ENCODE assay signal across 16 cellular contexts in the genomic region with DNA sequence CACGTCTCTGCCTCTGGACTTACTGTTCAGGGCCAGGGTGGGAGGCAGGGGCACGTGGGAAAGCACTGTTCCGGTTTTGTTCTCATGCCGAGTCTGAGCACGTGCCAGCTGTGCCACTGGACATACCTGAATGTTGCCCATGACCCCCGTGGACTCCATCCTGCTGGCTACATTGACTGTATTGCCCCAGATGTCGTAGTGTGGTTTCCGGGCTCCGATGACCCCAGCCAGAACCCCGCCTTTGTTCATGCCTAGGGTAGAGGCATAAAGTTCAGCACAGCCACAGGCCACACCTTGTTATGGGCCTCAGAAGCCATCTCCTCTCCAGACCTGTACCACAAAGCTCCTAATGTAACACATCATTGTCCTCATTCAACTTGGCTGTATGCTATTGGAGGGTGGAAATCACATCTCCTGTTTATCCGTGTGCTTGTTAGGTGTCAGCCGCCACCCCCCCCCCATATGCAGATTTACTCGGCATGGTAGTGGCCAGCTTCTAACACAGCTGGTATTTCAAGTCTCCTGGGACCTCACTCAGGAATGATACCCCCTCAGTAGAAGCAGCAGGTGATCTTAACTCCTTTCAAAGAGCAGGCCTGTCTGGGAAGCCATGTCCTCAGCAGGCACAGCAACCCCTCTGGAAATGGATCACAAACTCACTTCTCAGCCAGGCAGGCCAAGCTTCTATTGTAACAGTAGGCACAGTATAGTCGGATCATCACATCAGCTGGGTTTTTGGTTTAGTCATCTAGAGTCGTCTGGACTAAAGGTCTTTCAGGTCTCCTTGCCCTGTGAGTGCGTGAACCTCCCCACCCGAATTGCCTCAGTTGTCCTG. TPM values are rescaled to one million over a fixed set of nuclear protein-coding genes. Genes with fewer than 3 reads are reported as not detected.
DNase-seq lines count a peak whose midpoint lies in the region; ATAC-seq and TF ChIP-seq lines count a peak whose summit lies in the region.
"Had no signal": no experiment of that assay in that cellular context is flagged by ENCODE, and none has a peak within 500 bp of the region (broad histone marks: within the 10 kb centered on the region; RNA-seq: fewer than 3 reads in every experiment).

No MANE protein-coding gene starts in this region.

- DNase-seq in BE2C (no peak), GM13976 (ENCODE audit: low spot score) (peak; percentile 34), adrenal gland (peak in 4 of 7 donors; percentile 5 to 46 (median 13)), mesendoderm (peak; percentile 56), trophoblast cell (no peak), foreskin keratinocyte (no peak), NCI-H1417 treated with DMSO at 0.1 percent for 48 hours (lab: John Stamatoyannopoulos, UW) (no peak)
- DNase-seq: activated B cell treated with CpG ODN at 0.5 μM for 24 hours; activated T-cell treated with anti-CD3 and anti-CD28 coated beads, Interleukin-2, amount 50 U/mL, for 1 hour; naive B cell; retina; stimulated activated CD4-positive, alpha-beta T cell treated with anti-CD3 and anti-CD28 coated beads, Interleukin-4, amount 100 ng/mL, for 24 hours; stimulated activated naive CD4-positive, alpha-beta T cell had no signal

- H2BK12ac ChIP-seq in trophoblast cell (ENCODE audit: low read length), result no peak overlapping the region

- H3K4me2 ChIP-seq in mesendoderm (ENCODE audit: low read length) (no peak overlapping the region), trophoblast cell (ENCODE audit: low read length) (no peak overlapping the region)
- H3K4me2 ChIP-seq: BLaER1 had no signal

- no peak overlapping the region for H3K4ac ChIP-seq in mesendoderm (ENCODE audit: low read depth, low read length)
- H3K4ac ChIP-seq in trophoblast cell (ENCODE audit: low read depth, low read length), result no peak overlapping the region

- H2BK120ac ChIP-seq in mesendoderm (ENCODE audit: low read depth, low read length) (no peak overlapping the region), trophoblast cell (ENCODE audit: insufficient read depth, low read length, poor library complexity) (no peak overlapping the region)

- no peaks in the 10 kb centered on the region for H3K9me3 ChIP-seq in BE2C
- H3K9me3 ChIP-seq in adrenal gland (replicated peaks in 1 of 3), result no peaks in the 10 kb centered on the region
- no peaks in the 10 kb centered on the region for H3K9me3 ChIP-seq in trophoblast cell (ENCODE audit: insufficient read depth, low read depth, low read length)
- H3K9me3 ChIP-seq: BLaER1 had no signal

- intact Hi-C loops in adrenal gland (cut with DNase I), result no loop called here

- H4K5ac ChIP-seq in mesendoderm (ENCODE audit: low read length), result no peak overlapping the region

- no peak overlapping the region for H4K91ac ChIP-seq in trophoblast cell (ENCODE audit: low read depth, low read length)

- 93 to 95% (median 94%) methylated on average over 16 to 17 of the region's 17 CpGs for WGBS in adrenal gland, 4 donors
- no CpG with 5 or more reads among the region's 17 CpGs for WGBS in mesendoderm (ENCODE audit: extremely low coverage, insufficient coverage, low lambda C conversion rate)
- no CpG with 5 or more reads among the region's 17 CpGs for WGBS in trophoblast cell (ENCODE audit: extremely low coverage, insufficient coverage, insufficient read length)

- H4K12ac ChIP-seq in trophoblast cell (ENCODE audit: low read depth, low read length), result no peak overlapping the region

- H3K27ac ChIP-seq in adrenal gland (no peak overlapping the region), mesendoderm (ENCODE audit: low read depth, low read length) (no peak overlapping the region), trophoblast cell (ENCODE audit: low read depth, low read length) (no peak overlapping the region), foreskin keratinocyte (no peak overlapping the region)
- H3K27ac ChIP-seq: BLaER1 had no signal

- H3K79me2 ChIP-seq in mesendoderm (ENCODE audit: control insufficient read depth, insufficient read depth, low read length) (no peaks in the 10 kb centered on the region), trophoblast cell (ENCODE audit: control insufficient read depth, insufficient read depth, low read length, poor library complexity) (no peaks in the 10 kb centered on the region)

- H3K9ac ChIP-seq in mesendoderm (ENCODE audit: low read length) (no peak overlapping the region), trophoblast cell (ENCODE audit: low read length) (no peak overlapping the region)
- H3K9ac ChIP-seq: BLaER1 had no signal

- no peak overlapping the region for H3K4me3 ChIP-seq in BE2C (ENCODE audit: low read depth, low read length)
- no peak overlapping the region for H3K4me3 ChIP-seq in adrenal gland
- H3K4me3 ChIP-seq in mesendoderm (ENCODE audit: low read length), result no peak overlapping the region
- no peak overlapping the region for H3K4me3 ChIP-seq in trophoblast cell (ENCODE audit: low read depth, low read length)
- H3K4me3 ChIP-seq: BLaER1, dorsolateral prefrontal cortex had no signal

- TF ChIP-seq POLR2A in adrenal gland (IDR thresholded peaks at IDR 0.05), result no peak

- peak overlapping the region; percentile 27 for H3K56ac ChIP-seq in mesendoderm (ENCODE audit: low read length)

- no peak overlapping the region for H4K8ac ChIP-seq in mesendoderm (ENCODE audit: low read depth, low read length)
- H4K8ac ChIP-seq in trophoblast cell (ENCODE audit: low read depth, low read length), result no peak overlapping the region

- H2AK5ac ChIP-seq in mesendoderm (ENCODE audit: low read length) (no peak overlapping the region), trophoblast cell (ENCODE audit: low read length) (no peak overlapping the region)

- H3K36me3 ChIP-seq in BE2C (peaks cover 67% of the 10 kb centered on the region), adrenal gland (replicated peaks in 1 of 2) (peaks cover 0 to 33% of the 10 kb centered on the region in 2 donors), mesendoderm (ENCODE audit: control insufficient read depth, insufficient read depth, low read length) (peaks cover 15% of the 10 kb centered on the region), trophoblast cell (ENCODE audit: control insufficient read depth in 1 of 2, insufficient read depth in 2 of 2, low read length in 2 of 2) (peaks cover 38 to 50% of the 10 kb centered on the region in 2 experiments)

- H2BK15ac ChIP-seq in mesendoderm (replicated peaks; ENCODE audit: low read depth), result no peak overlapping the region

- no peak for ATAC-seq in foreskin keratinocyte
- ATAC-seq in HG03139 (IDR thresholded peaks at IDR 0.05; ENCODE audit: unreplicated experiment), result no peak

- H3K23ac ChIP-seq in mesendoderm (ENCODE audit: low read length) (peak overlapping the region; percentile 25), trophoblast cell (ENCODE audit: low read length) (no peak overlapping the region)

- TF ChIP-seq CTCF in BE2C (IDR thresholded peaks at IDR 0.05; ENCODE audit: low read depth, low read length) (0 out of 2 replicates have a peak, but pooled peaks have one; percentile 3), GM13976 (IDR thresholded peaks at IDR 0.05; ENCODE audit: borderline replicate concordance, control extremely low read depth, extremely low read depth, insufficient read depth, missing control alignments) (no peak), adrenal gland (IDR thresholded peaks at IDR 0.05) (no peak), foreskin keratinocyte (conservative IDR thresholded peaks at IDR 0.05) (no peak)

- H3K27me3 ChIP-seq in BE2C (no peaks in the 10 kb centered on the region), adrenal gland (no peaks in the 10 kb centered on the region), mesendoderm (ENCODE audit: insufficient read depth, low read length, poor library complexity) (no peaks in the 10 kb centered on the region), trophoblast cell (ENCODE audit: insufficient read depth, low read length) (no peaks in the 10 kb centered on the region), foreskin keratinocyte (no peaks in the 10 kb centered on the region)
- H3K27me3 ChIP-seq: BLaER1, dorsolateral prefrontal cortex had no signal

- in situ Hi-C loops in GM13976 (cut with MboI; ENCODE audit: low sequenced_read_pairs, unreplicated experiment), result loop anchor here (10.0 kb wide), 1 partner anchor 206 kb away; no protein-coding TSS in a partner anchor

- H3K18ac ChIP-seq in mesendoderm (ENCODE audit: low read length) (no peak overlapping the region), trophoblast cell (ENCODE audit: low read length) (no peak overlapping the region)

- H2BK5ac ChIP-seq in mesendoderm (ENCODE audit: low read length) (no peak overlapping the region), trophoblast cell (ENCODE audit: low read depth, low read length, poor library complexity) (no peak overlapping the region)

- H3K4me1 ChIP-seq in BE2C (no peaks in the 10 kb centered on the region), adrenal gland (replicated peaks in 1 of 2) (peaks cover 8 to 20% of the 10 kb centered on the region in 2 donors), mesendoderm (ENCODE audit: control insufficient read depth, low read depth, low read length) (peaks cover 6% of the 10 kb centered on the region), trophoblast cell (ENCODE audit: control insufficient read depth in 1 of 2, insufficient read depth in 2 of 2, low read length in 2 of 2) (peaks cover 0 to 2% of the 10 kb centered on the region in 2 experiments), foreskin keratinocyte (no peaks in the 10 kb centered on the region)

- H2AFZ ChIP-seq in trophoblast cell (ENCODE audit: insufficient read depth, low read length, poor library complexity), result no peak overlapping the region

- H3K14ac ChIP-seq in trophoblast cell (ENCODE audit: low read length), result no peak overlapping the region

- H3K79me1 ChIP-seq in mesendoderm (ENCODE audit: low read length), result peaks cover 2% of the 10 kb centered on the region
- H3K79me1 ChIP-seq in trophoblast cell (ENCODE audit: low read length), result no peaks in the 10 kb centered on the region

RNA-seq across cellular contexts. Expression of gene CENPO, which starts 27.6 kb away (rescaled TPM):
- polyA plus RNA-seq in BE2C (2012; ENCODE audit: insufficient read depth, insufficient read length, low read depth), result 11.8 TPM
- total RNA-seq in adrenal gland, result 10 to 100 TPM in 4 of 8 donors, 1 to 10 TPM in 4; 6.6 to 12.7 (median 9.8) TPM
- 1 to 10 TPM; 2.6 to 9.5 (median 3.1) TPM for polyA plus RNA-seq in adrenal gland
- polyA plus RNA-seq in mesendoderm (2013, experiment 1 of 2), result 36.1 TPM
- polyA plus RNA-seq in mesendoderm (2013, experiment 2 of 2), result 36.9 TPM
- polyA plus RNA-seq in trophoblast cell (2013), result 24.4 and 24.5 TPM in 2 replicates
- 29.8 and 31.2 TPM in 2 replicates for total RNA-seq in foreskin keratinocyte
- polyA plus RNA-seq in foreskin keratinocyte, result 16.9 and 21.7 TPM in 2 replicates

RNA-seq across cellular contexts. Expression of gene PTRHD1, which starts 27.6 kb away (rescaled TPM):
- polyA plus RNA-seq in BE2C (2012; ENCODE audit: insufficient read depth, insufficient read length, low read depth), result 25.1 TPM
- total RNA-seq in adrenal gland (10 to 100 TPM; 36.9 to 71.6 (median 56.5) TPM), foreskin keratinocyte (17.6 and 17.8 TPM in 2 replicates)
- polyA plus RNA-seq in adrenal gland (10 to 100 TPM; 18.6 to 52.9 (median 33.4) TPM), foreskin keratinocyte (34.6 and 35.4 TPM in 2 replicates)
- 91.1 TPM for polyA plus RNA-seq in mesendoderm (2013, experiment 1 of 2)
- 89.8 TPM for polyA plus RNA-seq in mesendoderm (2013, experiment 2 of 2)
- polyA plus RNA-seq in trophoblast cell (2013), result 43.4 and 50.7 TPM in 2 replicates

Comparison
In these comparisons a context has a peak if more than half of its experiments do, and no peak if none do; other contexts are left out.
1. DNase-seq: peak in GM13976 (single experiment), adrenal gland (4 of 7) and mesendoderm (single experiment); none in BE2C (single experiment), trophoblast cell (0 of 2), foreskin keratinocyte (0 of 2) and NCI-H1417 treated with DMSO at 0.1 percent for 48 hours (single experiment).